Comparison of ENCODE assay signal across 11 cellular contexts in genomic region chr9:3331801-3332200, GRCh38.
A peak's percentile ranks its signal among the peaks of the same experiment; 100 is the strongest.
DNase-seq lines count a peak whose midpoint lies in the region; ATAC-seq and TF ChIP-seq lines count a peak whose summit lies in the region.
"Had no signal": no experiment of that assay in that cellular context is flagged by ENCODE, and none has a peak within 500 bp of the region (broad histone marks: within the 10 kb centered on the region; RNA-seq: fewer than 3 reads in every experiment).

No MANE protein-coding gene starts in this region.

- H3K27ac Mint-ChIP-seq in CD14-positive monocyte = no peak overlapping the region

- no peaks in the 10 kb centered on the region for H3K27me3 Mint-ChIP-seq in CD14-positive monocyte (ENCODE audit: low read depth in 3 of 3)

- H3K4me1 Mint-ChIP-seq in CD14-positive monocyte = no peaks in the 10 kb centered on the region

- POLR2A ChIA-PET in RWPE1 (lab: Yijun Ruan, JAX; ENCODE audit: low non-redundant PET) = no interaction called here

- ATAC-seq in GM18868 (IDR thresholded peaks at IDR 0.05; ENCODE audit: unreplicated experiment) (no peak), GM21528 (IDR thresholded peaks at IDR 0.05; ENCODE audit: low FRiP score, unreplicated experiment) (no peak), GM18498 (IDR thresholded peaks at IDR 0.05; ENCODE audit: unreplicated experiment) (no peak)

- peak; percentile 54 for TF ChIP-seq CTCF in CD14-positive monocyte (IDR thresholded peaks at IDR 0.05)
- TF ChIP-seq CTCF in GM20000 (IDR thresholded peaks at IDR 0.05; ENCODE audit: extremely low read depth, missing control alignments) = peak; percentile 11
- TF ChIP-seq CTCF in RWPE1 (conservative IDR thresholded peaks at IDR 0.05; ENCODE audit: low read depth) = 0 out of 2 replicates have a peak, but pooled peaks have one; percentile 16

- no peak overlapping the region for H3K27ac ChIP-seq in RWPE1
- H3K27ac ChIP-seq: thoracic aorta had no signal

- peaks cover 0 to 4% of the 10 kb centered on the region in 2 donors for H3K36me3 Mint-ChIP-seq in CD14-positive monocyte

- no peaks in the 10 kb centered on the region for H3K9me3 Mint-ChIP-seq in CD14-positive monocyte

- intact Hi-C loops in CD14-positive monocyte (cut with micrococcal nuclease) = no loop called here

- no peak overlapping the region for H3K4me3 Mint-ChIP-seq in CD14-positive monocyte

- DNase-seq in CD14-positive monocyte (ENCODE audit: low spot score) (no peak), GM20000 (ENCODE audit: low spot score) (no peak), RWPE1 (ENCODE audit: low spot score) (no peak), iPS-NIHi11 (ENCODE audit: low spot score) (peak; percentile 32), GF-D8 (lab: John Stamatoyannopoulos, UW) (no peak)
- DNase-seq: MM.1S, small intestine had no signal

- CTCF ChIA-PET in RWPE1 (lab: Yijun Ruan, JAX) = no interaction called here
